ENCODE assay signal across 29 cellular contexts in genomic region chr10:93788413-93789208, GRCh38. TPM values are rescaled to one million over a fixed set of nuclear protein-coding genes. Genes with fewer than 3 reads are reported as not detected.
"Had no signal": no experiment of that assay in that cellular context is flagged by ENCODE, and none has a peak within 500 bp of the region (broad histone marks: within the 10 kb centered on the region; RNA-seq: fewer than 3 reads in every experiment).

No MANE protein-coding gene starts in this region.

- H3K36me3 Mint-ChIP-seq: immature natural killer cell; mesothelial cell of epicardium; naive B cell; natural killer cell treated with Interleukin-12 subunit alpha and Interleukin-12 subunit beta and Interleukin-15 and Interleukin-18, amount 100 ng/mL, for 72 hours; stimulated activated effector memory CD8-positive, alpha-beta T cell treated with anti-CD3 and anti-CD28 coated beads, Interleukin-12 subunit alpha, Interleukin-12 subunit beta, amount 100 ng/mL, for 72 hours; type B pancreatic cell had no signal

- H3K27ac Mint-ChIP-seq: immature natural killer cell; mesothelial cell of epicardium; naive B cell; natural killer cell treated with Interleukin-12 subunit alpha and Interleukin-12 subunit beta and Interleukin-15 and Interleukin-18, amount 100 ng/mL, for 72 hours; stimulated activated effector memory CD8-positive, alpha-beta T cell treated with anti-CD3 and anti-CD28 coated beads, Interleukin-12 subunit alpha, Interleukin-12 subunit beta, amount 100 ng/mL, for 72 hours; stimulated activated naive CD8-positive, alpha-beta T cell treated with anti-CD3 and anti-CD28 coated beads, Interleukin-15, Interleukin-2, amounts not matched to agents 100 ng/mL and 50 ng/mL, for 24 hours; type B pancreatic cell had no signal

- H3K4me1 Mint-ChIP-seq: immature natural killer cell; naive B cell; stimulated activated effector memory CD8-positive, alpha-beta T cell treated with anti-CD3 and anti-CD28 coated beads, Interleukin-12 subunit alpha, Interleukin-12 subunit beta, amount 100 ng/mL, for 72 hours had no signal

- H3K36me3 ChIP-seq: heart left ventricle, left ventricle myocardium inferior, pancreas, right atrium auricular region, right lobe of liver, suprapubic skin, tibial nerve, uterus had no signal

- FAIRE-seq: pancreas had no signal

- H3K9me3 ChIP-seq: heart left ventricle, left ventricle myocardium inferior, pancreas, right atrium auricular region, right lobe of liver, suprapubic skin, tibial nerve, uterus had no signal

- H3K27me3 ChIP-seq: pancreas, right atrium auricular region, right lobe of liver, tibial nerve had no signal

- H3K4me3 Mint-ChIP-seq: immature natural killer cell; mesothelial cell of epicardium; natural killer cell treated with Interleukin-12 subunit alpha and Interleukin-12 subunit beta and Interleukin-15 and Interleukin-18, amount 100 ng/mL, for 72 hours; stimulated activated effector memory CD8-positive, alpha-beta T cell treated with anti-CD3 and anti-CD28 coated beads, Interleukin-12 subunit alpha, Interleukin-12 subunit beta, amount 100 ng/mL, for 72 hours; stimulated activated naive CD8-positive, alpha-beta T cell treated with anti-CD3 and anti-CD28 coated beads, Interleukin-15, Interleukin-2, amounts not matched to agents 100 ng/mL and 50 ng/mL, for 24 hours; type B pancreatic cell had no signal

- H3K9me3 Mint-ChIP-seq: immature natural killer cell; mesothelial cell of epicardium; naive B cell; natural killer cell treated with Interleukin-12 subunit alpha and Interleukin-12 subunit beta and Interleukin-15 and Interleukin-18, amount 100 ng/mL, for 72 hours; stimulated activated effector memory CD8-positive, alpha-beta T cell treated with anti-CD3 and anti-CD28 coated beads, Interleukin-12 subunit alpha, Interleukin-12 subunit beta, amount 100 ng/mL, for 72 hours; stimulated activated naive CD8-positive, alpha-beta T cell treated with anti-CD3 and anti-CD28 coated beads, Interleukin-15, Interleukin-2, amounts not matched to agents 100 ng/mL and 50 ng/mL, for 24 hours; type B pancreatic cell had no signal

- H3K27ac ChIP-seq: heart left ventricle, left ventricle myocardium inferior, pancreas, right atrium auricular region, right lobe of liver, suprapubic skin, uterus had no signal

- ATAC-seq: heart left ventricle; natural killer cell treated with Interleukin-12 subunit alpha and Interleukin-12 subunit beta and Interleukin-15 and Interleukin-18, amount 100 ng/mL, for 72 hours; pancreas; right lobe of liver; stimulated activated effector memory CD8-positive, alpha-beta T cell treated with anti-CD3 and anti-CD28 coated beads, Interleukin-12 subunit alpha, Interleukin-12 subunit beta, amount 100 ng/mL, for 72 hours had no signal

- H3K4me3 ChIP-seq: heart left ventricle, left ventricle myocardium inferior, lung, pancreas, right atrium auricular region, right lobe of liver, suprapubic skin, tibial nerve, uterus had no signal

- DNase-seq: heart left ventricle; hypothalamus; immature natural killer cell; islet precursor cell; left ventricle myocardium inferior; mesendoderm; naive B cell; nucleus accumbens; pancreas; posterior cingulate gyrus; right lobe of liver; stimulated activated CD4-positive, alpha-beta T cell treated with anti-CD3 and anti-CD28 coated beads, Interleukin-12 subunit alpha, Interleukin-12 subunit beta, amount 100 ng/mL, for 4 hours; stimulated activated CD4-positive, alpha-beta T cell treated with anti-CD3 and anti-CD28 coated beads, Interleukin-15, amount 100 ng/mL, for 24 hours; stimulated activated CD4-positive, alpha-beta T cell treated with anti-CD3 and anti-CD28 coated beads, Interleukin-4, amount 100 ng/mL, for 24 hours; stimulated activated naive CD4-positive, alpha-beta T cell; uterus had no signal

- H3K4me1 ChIP-seq: heart left ventricle, left ventricle myocardium inferior, pancreas, right atrium auricular region, right lobe of liver, suprapubic skin, uterus had no signal

- H3K27me3 Mint-ChIP-seq: type B pancreatic cell had no signal

RNA-seq across cellular contexts. Expression of gene LGI1, which starts 30.9 kb away (rescaled TPM):
- total RNA-seq: kidney epithelial cell; left ventricle myocardium inferior; natural killer cell treated with Interleukin-12 subunit alpha and Interleukin-12 subunit beta and Interleukin-15 and Interleukin-18, amount 100 ng/mL, for 72 hours; osteoblast; pancreas; pulmonary artery endothelial cell; renal cortical epithelial cell; suprapubic skin had no signal
- polyA plus RNA-seq: immature natural killer cell, lung had no signal
